Comparison of ENCODE assay signal across 20 cellular contexts in the genomic region with DNA sequence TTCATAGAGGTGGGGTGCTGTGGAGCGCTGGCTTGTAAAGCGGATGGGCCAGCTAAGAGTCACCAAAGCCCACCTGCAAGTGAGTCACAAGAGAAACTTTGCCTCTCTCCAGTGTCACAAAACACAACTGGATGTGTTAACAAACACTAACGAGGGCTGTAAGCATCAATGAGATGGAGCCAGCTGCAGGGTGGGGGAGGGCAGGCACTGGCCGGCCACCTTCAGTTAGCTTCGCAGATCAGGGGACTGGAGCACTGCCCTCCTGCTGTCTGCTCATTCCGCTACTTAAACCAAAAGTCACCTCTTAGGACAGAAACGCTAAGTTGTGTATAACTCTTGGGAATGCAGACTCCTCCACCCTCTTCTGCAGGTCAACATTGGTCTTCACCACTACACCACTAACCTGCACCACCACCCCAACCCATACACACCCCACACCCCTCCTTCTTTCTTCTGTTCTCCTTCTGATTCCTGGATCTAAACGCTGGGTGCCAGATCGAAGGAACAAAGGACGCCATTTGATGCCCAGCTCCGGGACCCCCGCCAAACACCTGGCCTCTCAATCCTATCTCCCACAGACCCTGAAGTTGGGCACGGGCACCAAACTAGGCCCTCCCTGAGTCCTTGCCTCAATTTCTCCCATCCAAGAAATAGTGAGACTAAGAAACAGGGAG. TPM values are rescaled to one million over a fixed set of nuclear protein-coding genes. Genes with fewer than 3 reads are reported as not detected.
A peak's percentile ranks its signal among the peaks of the same experiment; 100 is the strongest.
DNase-seq lines count a peak whose midpoint lies in the region; TF ChIP-seq lines count a peak whose summit lies in the region.
"Had no signal": no experiment of that assay in that cellular context is flagged by ENCODE, and none has a peak within 500 bp of the region (broad histone marks: within the 10 kb centered on the region; RNA-seq: fewer than 3 reads in every experiment).

No MANE protein-coding gene starts in this region.

- H3K79me2 ChIP-seq in PC-9 (ENCODE audit: low read depth), result no peaks in the 10 kb centered on the region

- no peaks in the 10 kb centered on the region for H3K36me3 ChIP-seq in HUES64 (ENCODE audit: insufficient read depth, low read length)
- H3K36me3 ChIP-seq in mesenchymal stem cell (ENCODE audit: control insufficient read depth in 1 of 2, insufficient read depth in 2 of 2, low read depth in 1 of 2, low read length in 2 of 2), result peaks cover 6 to 28% of the 10 kb centered on the region in 2 experiments
- no peaks in the 10 kb centered on the region for H3K36me3 ChIP-seq in uterus
- H3K36me3 ChIP-seq in PC-9 (ENCODE audit: low read depth), result no peaks in the 10 kb centered on the region
- H3K36me3 ChIP-seq: ascending aorta, stomach had no signal

- no peaks in the 10 kb centered on the region for H3K9me2 ChIP-seq in PC-9 (ENCODE audit: insufficient read depth)

- peaks cover 38% of the 10 kb centered on the region for H3K27me3 Mint-ChIP-seq in brain

- intact Hi-C loops in uterus (cut with DNase I; ENCODE audit: low total_unique reads) (no loop called here), PC-9 (cut with micrococcal nuclease; ENCODE audit: unreplicated experiment) (loop anchor here (5.0 kb wide), 1 partner anchor 52 kb away; no protein-coding TSS in a partner anchor)

- H2AK5ac ChIP-seq in mesenchymal stem cell (ENCODE audit: low read length, severe bottlenecking), result peak overlapping the region; percentile 4

- H2BK5ac ChIP-seq in mesenchymal stem cell (ENCODE audit: low read depth, low read length, poor library complexity, severe bottlenecking), result no peak overlapping the region

- H3K9me3 ChIP-seq in HUES64 (ENCODE audit: insufficient read depth, low read depth, low read length) (no peaks in the 10 kb centered on the region), mesenchymal stem cell (ENCODE audit: control insufficient read depth, low read length) (no peaks in the 10 kb centered on the region), uterus (no peaks in the 10 kb centered on the region), PC-9 (ENCODE audit: insufficient read depth, low read depth) (no peaks in the 10 kb centered on the region)
- H3K9me3 ChIP-seq: ascending aorta, stomach had no signal

- H3K4me2 ChIP-seq in mesenchymal stem cell (ENCODE audit: low read length, poor library complexity, severe bottlenecking), result peak overlapping the region; percentile 24
- H3K4me2 ChIP-seq in PC-9, result no peak overlapping the region

- peaks cover 13% of the 10 kb centered on the region for H3K27me3 ChIP-seq in HUES64 (ENCODE audit: insufficient read depth, low read length)
- no peaks in the 10 kb centered on the region for H3K27me3 ChIP-seq in mesenchymal stem cell (ENCODE audit: control insufficient read depth in 1 of 2, insufficient read depth in 1 of 2, low read length in 2 of 2)
- no peaks in the 10 kb centered on the region for H3K27me3 ChIP-seq in uterus
- H3K27me3 ChIP-seq in PC-9 (ENCODE audit: insufficient read depth, low read depth), result no peaks in the 10 kb centered on the region
- H3K27me3 ChIP-seq: ascending aorta, foreskin keratinocyte had no signal

- TF ChIP-seq CTCF in brain (conservative IDR thresholded peaks at IDR 0.05) (no peak), uterus (IDR thresholded peaks at IDR 0.05) (no peak), PC-9 (conservative IDR thresholded peaks at IDR 0.05) (no peak)

- H3K18ac ChIP-seq in mesenchymal stem cell (ENCODE audit: low read depth in 1 of 2, low read length in 2 of 2), result peak overlapping the region in 1 of 2 experiments; percentile 50

- H3K4ac ChIP-seq in mesenchymal stem cell (ENCODE audit: low read depth in 1 of 2, low read length in 2 of 2), result no peak overlapping the region

- no peak overlapping the region for H2BK120ac ChIP-seq in mesenchymal stem cell (ENCODE audit: low read depth, low read length)

- H3K9ac ChIP-seq in HUES64 (ENCODE audit: low read depth, low read length) (no peak overlapping the region), mesenchymal stem cell (ENCODE audit: low read length) (no peak overlapping the region)

- H3K4me1 Mint-ChIP-seq in brain, result peaks cover 65% of the 10 kb centered on the region
- H3K4me1 Mint-ChIP-seq: activated naive CD4-positive, alpha-beta T cell treated with anti-CD3 and anti-CD28 coated beads, Interleukin-2, amount 10 ng/mL, durations not matched to agents 7 days and 5 days had no signal

- CTCF ChIA-PET in PC-9 (lab: Charles Lee), result no interaction called here

- H2BK12ac ChIP-seq in mesenchymal stem cell (ENCODE audit: low read length in 2 of 2), result peak overlapping the region in 1 of 2 experiments; percentile 65

- peaks cover 38% of the 10 kb centered on the region for H3K4me1 ChIP-seq in HUES64 (ENCODE audit: insufficient read depth, low read length)
- H3K4me1 ChIP-seq in mesenchymal stem cell (ENCODE audit: control insufficient read depth, insufficient read depth, low read depth, low read length), result peaks cover 34% of the 10 kb centered on the region
- H3K4me1 ChIP-seq in uterus, result peaks cover 10 to 16% of the 10 kb centered on the region in 2 donors
- H3K4me1 ChIP-seq in PC-9 (replicated peaks; ENCODE audit: insufficient read depth), result peaks cover 15% of the 10 kb centered on the region

- no peaks in the 10 kb centered on the region for H4K20me1 ChIP-seq in PC-9 (ENCODE audit: insufficient read depth)

- peak overlapping the region in 4 of 5 experiments; percentile 73 to 85 (median 78) for H3K27ac Mint-ChIP-seq in brain
- H3K27ac Mint-ChIP-seq: activated naive CD4-positive, alpha-beta T cell treated with anti-CD3 and anti-CD28 coated beads, Interleukin-2, amount 10 ng/mL, durations not matched to agents 7 days and 5 days had no signal

- DNase-seq in mesenchymal stem cell, result no peak
- no peak for DNase-seq in uterus
- DNase-seq in AG08396 (ENCODE audit: low spot score), result no peak
- DNase-seq in NCI-H1694 (lab: John Stamatoyannopoulos, UW), result no peak
- DNase-seq in PC-9, result no peak
- DNase-seq: activated CD4-positive, alpha-beta T cell treated with anti-CD3 and anti-CD28 coated beads, Interleukin-2, amount 50 U/mL, for 4 hours; activated naive CD4-positive, alpha-beta T cell treated with anti-CD3 and anti-CD28 coated beads, Interleukin-2, amount 10 ng/mL, durations not matched to agents 7 days and 5 days; activated T-cell treated with anti-CD3 and anti-CD28 coated beads, Interleukin-2, amount 50 U/mL, for 1 hour; foreskin keratinocyte; Karpas-422; left cardiac atrium; NCI-H1105 treated with DMSO at 0.1 percent for 48 hours; NCI-H748 treated with DMSO at 0.1 percent for 48 hours; nucleus accumbens; RPMI8226; stimulated activated CD4-positive, alpha-beta T cell treated with anti-CD3 and anti-CD28 coated beads, Interleukin-1b, Interleukin-23, amount 100 ng/mL, for 48 hours; stomach had no signal

- H3F3A ChIP-seq in PC-9 (ENCODE audit: insufficient read depth, low read depth), result peaks cover 18% of the 10 kb centered on the region

- H3K4me3 ChIP-seq in HUES64 (ENCODE audit: low read length), result 0 out of 2 replicates have a peak overlapping the region, but pooled peaks have one; percentile 68
- no peak overlapping the region for H3K4me3 ChIP-seq in mesenchymal stem cell (ENCODE audit: insufficient read depth in 1 of 2, low read depth in 1 of 2, low read length in 2 of 2)
- H3K4me3 ChIP-seq in uterus, result no peak overlapping the region
- no peak overlapping the region for H3K4me3 ChIP-seq in PC-9
- H3K4me3 ChIP-seq: ascending aorta, stomach had no signal

- no peak overlapping the region for H4K91ac ChIP-seq in mesenchymal stem cell (ENCODE audit: low read length)

- H3K4me3 Mint-ChIP-seq in brain, result peak overlapping the region in 3 of 5 experiments; percentile 70 to 74 (median 72)
- H3K4me3 Mint-ChIP-seq: activated naive CD4-positive, alpha-beta T cell treated with anti-CD3 and anti-CD28 coated beads, Interleukin-2, amount 10 ng/mL, durations not matched to agents 7 days and 5 days had no signal

- peak overlapping the region in 1 of 2 experiments; percentile 68 for H3K14ac ChIP-seq in mesenchymal stem cell (ENCODE audit: low read length in 2 of 2)

- peaks cover 0 to 6% (median 0%) of the 10 kb centered on the region in 5 experiments for H3K9me3 Mint-ChIP-seq in brain
- H3K9me3 Mint-ChIP-seq: activated naive CD4-positive, alpha-beta T cell treated with anti-CD3 and anti-CD28 coated beads, Interleukin-2, amount 10 ng/mL, durations not matched to agents 7 days and 5 days had no signal

- no peak overlapping the region for H3K27ac ChIP-seq in HUES64 (ENCODE audit: low read depth, low read length)
- no peak overlapping the region for H3K27ac ChIP-seq in mesenchymal stem cell (ENCODE audit: low read length, poor library complexity, severe bottlenecking)
- H3K27ac ChIP-seq in uterus, result peak overlapping the region; percentile 85 to 95
- no peak overlapping the region for H3K27ac ChIP-seq in PC-9
- H3K27ac ChIP-seq: ascending aorta, foreskin keratinocyte had no signal

- H3K36me3 Mint-ChIP-seq in brain, result no peaks in the 10 kb centered on the region
- H3K36me3 Mint-ChIP-seq: activated naive CD4-positive, alpha-beta T cell treated with anti-CD3 and anti-CD28 coated beads, Interleukin-2, amount 10 ng/mL, durations not matched to agents 7 days and 5 days had no signal

- peak overlapping the region; percentile 15 for H4K8ac ChIP-seq in mesenchymal stem cell (ENCODE audit: low read length)

- H3K23ac ChIP-seq in mesenchymal stem cell (ENCODE audit: low read length in 2 of 2), result no peak overlapping the region

- H2AFZ ChIP-seq in mesenchymal stem cell (ENCODE audit: low read depth, low read length) (no peak overlapping the region), PC-9 (no peak overlapping the region)

- no peak for TF ChIP-seq POLR2A in uterus (IDR thresholded peaks at IDR 0.05)

- peaks cover 27% of the 10 kb centered on the region for H3K79me1 ChIP-seq in mesenchymal stem cell (replicated peaks; ENCODE audit: low read length, poor library complexity, severe bottlenecking)

- no TSS peak for BruUV-seq in PC-9 (replicated peaks; lab: Mats Ljungman, UMichigan)

- no peak overlapping the region for H2BK15ac ChIP-seq in mesenchymal stem cell (ENCODE audit: low read depth, poor library complexity, severe bottlenecking)

- WGBS in HUES64, result 60% methylated on average over 13 of the region's 13 CpGs
- WGBS in mesenchymal stem cell, result 70% methylated on average over 12 of the region's 13 CpGs

- POLR2A ChIA-PET in PC-9 (lab: Charles Lee; ENCODE audit: unreplicated experiment), result interaction anchor here (0.6 kb wide), 2 partner anchors 10 to 956 kb away, joined by 4 to 5 read pairs; partner anchors contain the start of gene GRPEL2

RNA-seq across cellular contexts. Expression of gene ARSI, which starts 2.1 kb away (rescaled TPM):
- polyA plus RNA-seq in HUES64 (2013, experiment 1 of 2), result 1.9 TPM
- 1.7 TPM for polyA plus RNA-seq in HUES64 (2013, experiment 2 of 2)
- polyA plus RNA-seq in brain (ENCODE audit: insufficient read depth, low read depth, low replicate concordance), result 1.2 TPM
- 1.6 TPM for polyA plus RNA-seq in mesenchymal stem cell (2013, experiment 1 of 2)
- polyA plus RNA-seq in mesenchymal stem cell (2013, experiment 2 of 2), result 1.5 TPM
- total RNA-seq in uterus (10 to 100 TPM in 1 of 4 donors, 1 to 10 TPM in 3; 4.3 to 15.1 (median 5.7) TPM), PC-9 (2021) (2.6 and 3.2 TPM in 2 replicates)
- total RNA-seq: ascending aorta had no signal

RNA-seq across cellular contexts. Expression of gene CAMK2A, which starts 11.1 kb away (rescaled TPM):
- polyA plus RNA-seq in HUES64 (2013, experiment 1 of 2), result 0.20 TPM
- 0.51 TPM for polyA plus RNA-seq in HUES64 (2013, experiment 2 of 2)
- polyA plus RNA-seq in brain (ENCODE audit: insufficient read depth, low read depth, low replicate concordance), result 116 TPM
- polyA plus RNA-seq in mesenchymal stem cell (2013, experiment 1 of 2), result 0.65 TPM
- polyA plus RNA-seq in mesenchymal stem cell (2013, experiment 2 of 2), result 0.47 TPM
- 10 to 100 TPM in 1 of 4 donors, 1 to 10 TPM in 2, under 1 TPM in 1; under 0.01 to 23.7 (median 4.3) TPM for total RNA-seq in uterus
- 0.13 and 0.65 TPM in 2 replicates for total RNA-seq in PC-9 (2021)
- total RNA-seq: ascending aorta had no signal
- polyA plus RNA-seq: foreskin keratinocyte had no signal

RNA-seq across cellular contexts. Expression of gene TCOF1, which starts 56.9 kb away (rescaled TPM):
- 77.4 TPM for polyA plus RNA-seq in HUES64 (2013, experiment 1 of 2)
- 73.4 TPM for polyA plus RNA-seq in HUES64 (2013, experiment 2 of 2)
- polyA plus RNA-seq in brain (ENCODE audit: insufficient read depth, low read depth, low replicate concordance), result 34.8 TPM
- 14.3 TPM for polyA plus RNA-seq in mesenchymal stem cell (2013, experiment 1 of 2)
- polyA plus RNA-seq in mesenchymal stem cell (2013, experiment 2 of 2), result 13.1 TPM
- 10 to 100 TPM in 3 of 4 donors, 1 to 10 TPM in 1; 9.4 to 40.0 (median 20.1) TPM for total RNA-seq in uterus
- 68.4 and 75.3 TPM in 2 replicates for total RNA-seq in PC-9 (2021)

Comparison
In these comparisons a context has a peak if more than half of its experiments do, and no peak if none do; other contexts are left out.
1. H3K27ac ChIP-seq: peak in uterus (2 of 2); none in HUES64 (single experiment), mesenchymal stem cell (single experiment) and PC-9 (single experiment).